ENCODE assay signal across 18 cellular contexts in the genomic region with DNA sequence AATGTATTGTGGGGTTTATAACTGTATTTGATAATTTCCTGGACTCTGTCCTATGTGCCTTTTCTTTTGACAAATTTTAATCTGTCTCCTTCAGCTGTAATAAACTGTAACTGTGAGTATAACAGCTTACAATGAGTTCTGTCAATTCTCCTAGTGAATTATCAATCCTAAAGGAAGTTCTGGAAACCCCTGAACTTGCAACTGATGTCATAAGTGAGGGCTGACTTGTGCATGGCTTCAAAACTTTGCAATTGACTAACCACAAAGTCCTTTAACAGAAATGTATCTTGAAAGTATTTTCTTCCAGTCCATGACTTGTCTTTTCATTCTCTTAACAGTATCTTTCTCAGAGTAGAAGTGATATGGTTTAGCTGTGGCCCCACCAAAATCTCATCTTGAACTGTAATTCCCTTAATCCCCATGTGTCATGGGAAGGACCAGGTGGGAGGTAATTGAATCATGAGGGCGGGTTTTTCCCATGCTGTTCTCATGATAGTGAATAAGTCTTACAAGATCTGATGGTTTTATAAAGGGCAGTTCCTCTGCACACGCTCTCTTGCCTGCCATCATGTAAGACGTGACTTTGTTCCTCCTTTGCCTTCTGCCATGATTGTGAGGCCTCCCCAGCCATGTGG.
"Had no signal": no experiment of that assay in that cellular context is flagged by ENCODE, and none has a peak within 500 bp of the region (broad histone marks: within the 10 kb centered on the region; RNA-seq: fewer than 3 reads in every experiment).

No MANE protein-coding gene starts in this region.

- ATAC-seq: activated CD8-positive, alpha-beta memory T cell treated with anti-CD3 and anti-CD28 coated beads, Interleukin-2, amount 10 ng/mL, durations not matched to agents 7 days and 5 days; activated T-cell treated with anti-CD3 and anti-CD28 coated beads, Interleukin-2, amount 50 U/mL, for 4 hours; foreskin keratinocyte; left lung; sciatic nerve; stimulated activated naive CD8-positive, alpha-beta T cell treated with anti-CD3 and anti-CD28 coated beads, Interleukin-15, Interleukin-2, amounts not matched to agents 100 U/mL and 50 U/mL, for 24 hours; upper lobe of right lung had no signal

- H3K9me3 ChIP-seq: ascending aorta, esophagus squamous epithelium, left lung, suprapubic skin, upper lobe of right lung had no signal

- FAIRE-seq: islet of Langerhans had no signal

- H3K27ac ChIP-seq: ascending aorta, esophagus squamous epithelium, foreskin keratinocyte, left lung, suprapubic skin, upper lobe of right lung had no signal

- H3K27me3 ChIP-seq: ascending aorta, esophagus squamous epithelium, foreskin keratinocyte, left lung, suprapubic skin, upper lobe of right lung had no signal

- DNase-seq: activated CD4-positive, alpha-beta T cell treated with anti-CD3 and anti-CD28 coated beads for 1 hour; activated CD4-positive, alpha-beta T cell treated with anti-CD3 and anti-CD28 coated beads, Interleukin-2, amount 50 U/mL, for 48 hours; activated CD8-positive, alpha-beta memory T cell treated with anti-CD3 and anti-CD28 coated beads, Interleukin-2, amount 10 ng/mL, durations not matched to agents 7 days and 5 days; activated gamma-delta T cell treated with Interleukin-2 at 50 U/mL for 16 hours; activated naive CD8-positive, alpha-beta T cell treated with anti-CD3 and anti-CD28 coated beads, Interleukin-2, amount 10 ng/mL, durations not matched to agents 7 days and 5 days; activated T-cell treated with anti-CD3 and anti-CD28 coated beads, Interleukin-2, amount 50 U/mL, for 4 hours; esophagus squamous epithelium; foreskin keratinocyte; left lung; occipital lobe; stimulated activated CD4-positive, alpha-beta T cell treated with anti-CD3 and anti-CD28 coated beads, Interleukin-12 subunit alpha, Interleukin-12 subunit beta, amount 100 ng/mL, for 4 hours; stimulated activated CD4-positive, alpha-beta T cell treated with anti-CD3 and anti-CD28 coated beads, Interleukin-2, amount 100 ng/mL, for 48 hours; stimulated activated naive CD8-positive, alpha-beta T cell treated with anti-CD3 and anti-CD28 coated beads, Interleukin-15, Interleukin-2, amounts not matched to agents 100 U/mL and 50 U/mL, for 24 hours; upper lobe of right lung had no signal

- H3K4me3 ChIP-seq: ascending aorta, esophagus squamous epithelium, left lung, suprapubic skin, upper lobe of right lung had no signal

- H3K36me3 ChIP-seq: ascending aorta, left lung, suprapubic skin, upper lobe of right lung had no signal

- H3K4me1 ChIP-seq: ascending aorta, esophagus squamous epithelium, suprapubic skin, upper lobe of right lung had no signal
